ENCODE assay signal across 25 cellular contexts in the genomic region with DNA sequence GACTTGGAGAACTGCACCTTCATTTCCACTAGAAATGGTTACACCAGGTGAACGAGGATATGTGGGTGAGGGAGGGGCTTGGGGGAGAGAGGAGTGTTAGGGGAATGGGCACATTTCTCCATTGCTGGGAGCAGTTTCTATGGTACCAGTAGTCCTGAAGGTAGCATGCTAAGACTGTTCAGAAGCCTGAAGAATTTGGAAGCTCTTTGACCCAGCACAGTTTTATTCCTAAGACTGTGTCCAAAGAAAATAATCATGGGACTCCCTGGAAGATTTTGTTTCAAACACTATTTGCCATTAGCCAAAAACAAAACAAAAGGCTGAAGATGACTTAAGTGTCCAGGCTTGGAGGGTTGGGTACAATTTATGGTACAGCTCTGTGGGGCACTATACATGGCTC. TPM values are rescaled to one million over a fixed set of nuclear protein-coding genes. Genes with fewer than 3 reads are reported as not detected.
DNase-seq lines count a peak whose midpoint lies in the region; ATAC-seq lines count a peak whose summit lies in the region.
"Had no signal": no experiment of that assay in that cellular context is flagged by ENCODE, and none has a peak within 500 bp of the region (broad histone marks: within the 10 kb centered on the region; RNA-seq: fewer than 3 reads in every experiment).

No MANE protein-coding gene starts in this region.

- no peaks in the 10 kb centered on the region for H3K9me3 Mint-ChIP-seq in stimulated activated naive CD8-positive, alpha-beta T cell treated with anti-CD3 and anti-CD28 coated beads, Interleukin-15, Interleukin-2, amounts not matched to agents 100 ng/mL and 50 ng/mL, for 24 hours
- no peaks in the 10 kb centered on the region for H3K9me3 Mint-ChIP-seq in stimulated activated naive CD8-positive, alpha-beta T cell treated with anti-CD3 and anti-CD28 coated beads, Interleukin-15, amount 100 ng/mL, for 72 hours
- H3K9me3 Mint-ChIP-seq: activated T-helper 2 cell treated with anti-CD3 and anti-CD28 coated beads, Interferon-gamma antibody, Interleukin-2, Interleukin-4, amounts not matched to agents 10 μg/mL and 5 μg/mL and 100 μg/mL, durations not matched to agents 14 hours and 24 hours and 36 hours; nephron had no signal

- no peak overlapping the region for H3K4me3 Mint-ChIP-seq in stimulated activated naive CD8-positive, alpha-beta T cell treated with anti-CD3 and anti-CD28 coated beads, Interleukin-15, Interleukin-2, amounts not matched to agents 100 ng/mL and 50 ng/mL, for 24 hours
- H3K4me3 Mint-ChIP-seq in stimulated activated naive CD8-positive, alpha-beta T cell treated with anti-CD3 and anti-CD28 coated beads, Interleukin-15, amount 100 ng/mL, for 72 hours, result no peak overlapping the region
- H3K4me3 Mint-ChIP-seq in T-helper 17 cell, result no peak overlapping the region
- H3K4me3 Mint-ChIP-seq: nephron had no signal

- peaks cover 54% of the 10 kb centered on the region for H3K4me1 Mint-ChIP-seq in stimulated activated naive CD8-positive, alpha-beta T cell treated with anti-CD3 and anti-CD28 coated beads, Interleukin-15, Interleukin-2, amounts not matched to agents 100 ng/mL and 50 ng/mL, for 24 hours (ENCODE audit: low read depth)
- H3K4me1 Mint-ChIP-seq in stimulated activated naive CD8-positive, alpha-beta T cell treated with anti-CD3 and anti-CD28 coated beads, Interleukin-15, amount 100 ng/mL, for 72 hours, result peaks cover 43% of the 10 kb centered on the region
- peaks cover 34% of the 10 kb centered on the region for H3K4me1 Mint-ChIP-seq in T-helper 17 cell

- H3K36me3 Mint-ChIP-seq in stimulated activated naive CD8-positive, alpha-beta T cell treated with anti-CD3 and anti-CD28 coated beads, Interleukin-15, Interleukin-2, amounts not matched to agents 100 ng/mL and 50 ng/mL, for 24 hours (ENCODE audit: low read depth), result peaks cover 30% of the 10 kb centered on the region
- H3K36me3 Mint-ChIP-seq in T-helper 17 cell (ENCODE audit: low read depth), result peaks cover 4% of the 10 kb centered on the region

- H3K27me3 ChIP-seq in layer of hippocampus (ENCODE audit: control insufficient read depth, insufficient read depth, low read length), result no peaks in the 10 kb centered on the region
- H3K27me3 ChIP-seq: adrenal gland, breast epithelium, transverse colon had no signal

- no peak for ATAC-seq in stimulated activated naive CD8-positive, alpha-beta T cell treated with anti-CD3 and anti-CD28 coated beads, Interleukin-15, amount 100 ng/mL, for 72 hours
- ATAC-seq in T-helper 17 cell, result no peak
- ATAC-seq: PC-3 had no signal

- H3K9me3 ChIP-seq in T-helper 17 cell (ENCODE audit: control insufficient read depth, low read length, poor library complexity, severe bottlenecking), result no peaks in the 10 kb centered on the region
- H3K9me3 ChIP-seq: adrenal gland, breast epithelium, Caco-2, HAP-1, transverse colon had no signal

- H3K27me3 Mint-ChIP-seq in stimulated activated naive CD8-positive, alpha-beta T cell treated with anti-CD3 and anti-CD28 coated beads, Interleukin-15, Interleukin-2, amounts not matched to agents 100 ng/mL and 50 ng/mL, for 24 hours, result no peaks in the 10 kb centered on the region
- H3K27me3 Mint-ChIP-seq in stimulated activated naive CD8-positive, alpha-beta T cell treated with anti-CD3 and anti-CD28 coated beads, Interleukin-15, amount 100 ng/mL, for 72 hours, result no peaks in the 10 kb centered on the region
- H3K27me3 Mint-ChIP-seq in T-helper 17 cell, result no peaks in the 10 kb centered on the region

- peak overlapping the region; percentile 15 for H3K27ac Mint-ChIP-seq in stimulated activated naive CD8-positive, alpha-beta T cell treated with anti-CD3 and anti-CD28 coated beads, Interleukin-15, Interleukin-2, amounts not matched to agents 100 ng/mL and 50 ng/mL, for 24 hours
- no peak overlapping the region for H3K27ac Mint-ChIP-seq in stimulated activated naive CD8-positive, alpha-beta T cell treated with anti-CD3 and anti-CD28 coated beads, Interleukin-15, amount 100 ng/mL, for 72 hours
- peak overlapping the region; percentile 84 for H3K27ac Mint-ChIP-seq in T-helper 17 cell
- H3K27ac Mint-ChIP-seq: activated T-helper 2 cell treated with anti-CD3 and anti-CD28 coated beads, Interferon-gamma antibody, Interleukin-2, Interleukin-4, amounts not matched to agents 10 μg/mL and 5 μg/mL and 100 μg/mL, durations not matched to agents 14 hours and 24 hours and 36 hours; nephron had no signal

- H3K27ac ChIP-seq in layer of hippocampus (ENCODE audit: low read depth, low read length), result peak overlapping the region; percentile 48
- H3K27ac ChIP-seq: adrenal gland, transverse colon, WERI-Rb-1 had no signal

- no peak for DNase-seq in stimulated activated naive CD8-positive, alpha-beta T cell treated with anti-CD3 and anti-CD28 coated beads, Interleukin-15, amount 100 ng/mL, for 72 hours
- DNase-seq in T-helper 17 cell, result no peak
- DNase-seq in cerebellar cortex (ENCODE audit: low spot score), result no peak
- DNase-seq in globus pallidus (ENCODE audit: low spot score), result no peak
- no peak for DNase-seq in DMS114 treated with DMSO at 0.1 percent for 48 hours (lab: John Stamatoyannopoulos, UW; ENCODE audit: unreplicated experiment)
- DNase-seq: adrenal gland; Caco-2; foreskin melanocyte; KG1; kidney; mesenchymal stem cell; NCI-H187; NCI-H748 treated with DMSO at 0.1 percent for 48 hours; PC-3; SIG-M5; stimulated activated CD4-positive, alpha-beta T cell treated with anti-CD3 and anti-CD28 coated beads, Interleukin-1b, Interleukin-23, amount 100 ng/mL, for 48 hours; stimulated activated naive CD4-positive, alpha-beta T cell treated with Interleukin-2 at 50 U/mL for 16 hours; transverse colon; WERI-Rb-1 had no signal

RNA-seq across cellular contexts. Expression of gene ST6GAL1, which starts 32.1 kb away (rescaled TPM):
- 100 to 1,000 TPM; 109 to 134 TPM for total RNA-seq in T-helper 17 cell

Comparison
In these comparisons a context has a peak if more than half of its experiments do, and no peak if none do; other contexts are left out.
1. H3K27ac Mint-ChIP-seq: peak in stimulated activated naive CD8-positive, alpha-beta T cell treated with anti-CD3 and anti-CD28 coated beads, Interleukin-15, Interleukin-2, amounts not matched to agents 100 ng/mL and 50 ng/mL, for 24 hours (single experiment) and T-helper 17 cell (single experiment); none in stimulated activated naive CD8-positive, alpha-beta T cell treated with anti-CD3 and anti-CD28 coated beads, Interleukin-15, amount 100 ng/mL, for 72 hours (0 of 2).